ENCODE assay signal across 16 cellular contexts in genomic region chr17:40087903-40088718, GRCh38. TPM values are rescaled to one million over a fixed set of nuclear protein-coding genes. Genes with fewer than 3 reads are reported as not detected.
A peak's percentile ranks its signal among the peaks of the same experiment; 100 is the strongest.
DNase-seq lines count a peak whose midpoint lies in the region; ATAC-seq and TF ChIP-seq lines count a peak whose summit lies in the region.
"Had no signal": no experiment of that assay in that cellular context is flagged by ENCODE, and none has a peak within 500 bp of the region (broad histone marks: within the 10 kb centered on the region; RNA-seq: fewer than 3 reads in every experiment).

No MANE protein-coding gene starts in this region.

- H3K4me1 ChIP-seq in BLaER1 = peaks cover 43% of the 10 kb centered on the region
- peaks cover 5% of the 10 kb centered on the region; the same call in 1 of the 2 replicates for H3K4me1 ChIP-seq in IMR-90 (ENCODE audit: control insufficient read depth, insufficient read depth, low read length)
- H3K4me1 ChIP-seq in muscle layer of colon (ENCODE audit: insufficient read depth, low read length) = peaks cover 56% of the 10 kb centered on the region
- H3K4me1 ChIP-seq: pancreas had no signal

- intact Hi-C loops in IMR-90 (cut with micrococcal nuclease) = loop anchor here (2.0 kb wide), 1 partner anchor 25 kb away; the partner anchor contains the start of gene THRA

- DNase-seq in IMR-90 (no peak), GM19238 (ENCODE audit: insufficient read length, low spot score) (no peak), erythroblast (lab: John Stamatoyannopoulos, UW) (no peak)
- DNase-seq: activated B cell treated with CpG ODN at 0.5 μM for 24 hours; activated CD8-positive, alpha-beta memory T cell treated with anti-CD3 and anti-CD28 coated beads for 24 hours; CD8-positive, alpha-beta memory T cell; DMS79 treated with DMSO at 0.1 percent for 48 hours; dorsolateral prefrontal cortex; left ventricle myocardium inferior; MG63; NCI-H146; NCI-H82; pancreas had no signal

- H3K4ac ChIP-seq in IMR-90 (ENCODE audit: low read depth, low read length) = no peak overlapping the region

- H3K18ac ChIP-seq in IMR-90 (ENCODE audit: low read depth, low read length) = no peak overlapping the region

- H3K14ac ChIP-seq in IMR-90 (replicated peaks; ENCODE audit: low read depth, low read length) = no peak overlapping the region

- H3K36me3 ChIP-seq in BLaER1 = peaks cover 67% of the 10 kb centered on the region
- peaks cover 67% of the 10 kb centered on the region for H3K36me3 ChIP-seq in IMR-90 (ENCODE audit: control insufficient read depth, insufficient read depth, low read length)
- peaks cover 71% of the 10 kb centered on the region for H3K36me3 ChIP-seq in muscle layer of colon (ENCODE audit: insufficient read depth, low read length)

- H2BK20ac ChIP-seq in IMR-90 (ENCODE audit: low read depth, low read length) = no peak overlapping the region

- no peaks in the 10 kb centered on the region for H3K9me3 ChIP-seq in BLaER1
- H3K9me3 ChIP-seq in IMR-90 (ENCODE audit: control insufficient read depth, insufficient read depth, low read length) = no peaks in the 10 kb centered on the region
- no peaks in the 10 kb centered on the region for H3K9me3 ChIP-seq in muscle layer of colon (ENCODE audit: low read length)
- H3K9me3 ChIP-seq: left ventricle myocardium inferior, MG63, pancreas had no signal

- no peak overlapping the region for H2BK5ac ChIP-seq in IMR-90 (ENCODE audit: low read depth, low read length, poor library complexity, severe bottlenecking)

- peak overlapping the region; percentile 8 for H2AFZ ChIP-seq in IMR-90 (replicated peaks; ENCODE audit: low read length, poor library complexity)

- H4K8ac ChIP-seq in IMR-90 (ENCODE audit: low read depth in 2 of 2, low read length in 2 of 2) = no peak overlapping the region

- no peak overlapping the region for H4K91ac ChIP-seq in IMR-90 (ENCODE audit: insufficient read depth, low read depth, low read length)

- no peak overlapping the region for H2BK15ac ChIP-seq in IMR-90 (ENCODE audit: low read depth, low read length)

- H2AK5ac ChIP-seq in IMR-90 (ENCODE audit: low read depth, low read length) = 0 out of 2 replicates have a peak overlapping the region, but pooled peaks have one; percentile 31

- no peak overlapping the region for H3K4me3 ChIP-seq in BLaER1
- H3K4me3 ChIP-seq in IMR-90 (ENCODE audit: insufficient read depth, low read depth, low read length) = no peak overlapping the region
- no peak overlapping the region for H3K4me3 ChIP-seq in muscle layer of colon (ENCODE audit: low read depth in 1 of 2, low read length in 2 of 2)
- H3K4me3 ChIP-seq: dorsolateral prefrontal cortex, left ventricle myocardium inferior, MG63, pancreas had no signal

- H3K27ac ChIP-seq in BLaER1 (peak overlapping the region; percentile 41; the same call in 1 of the 2 replicates), IMR-90 (ENCODE audit: insufficient read depth, low read length) (no peak overlapping the region), muscle layer of colon (ENCODE audit: low read depth, low read length) (peak overlapping the region; percentile 32)
- H3K27ac ChIP-seq: left ventricle myocardium inferior, pancreas had no signal

- H3K9ac ChIP-seq in BLaER1 (no peak overlapping the region), IMR-90 (ENCODE audit: low read depth, low read length) (no peak overlapping the region), muscle layer of colon (ENCODE audit: low read length) (no peak overlapping the region)

- dilution Hi-C loops in IMR-90 (cut with HindIII; ENCODE audit: low sequenced_read_pairs, unreplicated experiment) = no loop called here

- no peak overlapping the region for H4K5ac ChIP-seq in IMR-90 (ENCODE audit: low read depth, low read length)

- TF ChIP-seq CTCF in IMR-90 (conservative IDR thresholded peaks at IDR 0.05; ENCODE audit: low read depth, low read length) = no peak

- CTCF ChIA-PET in IMR-90 (lab: Yijun Ruan, JAX) = interaction anchor here (0.6 kb wide), 1 partner anchor 10 kb away, joined by 3 read pairs; no protein-coding TSS in a partner anchor

- H4K20me1 ChIP-seq in BLaER1 = no peaks in the 10 kb centered on the region
- H4K20me1 ChIP-seq in IMR-90 (ENCODE audit: insufficient read depth, low read length) = peaks cover 3% of the 10 kb centered on the region; the same call in 1 of the 2 replicates

- 87% methylated on average over 22 of the region's 28 CpGs; no CpG with 5 or more reads in 1 of the 2 experiments for WGBS in IMR-90 (ENCODE audit: extremely low coverage in 2 of 2, insufficient read length in 1 of 2), 2 experiments

- BruUV-seq in IMR-90 (replicated peaks; lab: Mats Ljungman, UMichigan) = no TSS peak

- H2AK9ac ChIP-seq in IMR-90 (replicated peaks; ENCODE audit: low read depth, low read length, poor library complexity) = peak overlapping the region; percentile 73

- H3K79me1 ChIP-seq in IMR-90 (ENCODE audit: low read depth in 1 of 2, low read length in 2 of 2) = no peaks in the 10 kb centered on the region; a peak in 1 of 4 replicates

- H3K27me3 ChIP-seq in BLaER1 = no peaks in the 10 kb centered on the region
- H3K27me3 ChIP-seq in IMR-90 (ENCODE audit: control insufficient read depth, insufficient read depth, low read length) = no peaks in the 10 kb centered on the region
- no peaks in the 10 kb centered on the region for H3K27me3 ChIP-seq in muscle layer of colon (ENCODE audit: control insufficient read depth in 1 of 2, insufficient read depth in 2 of 2, low read length in 2 of 2)
- H3K27me3 ChIP-seq: dorsolateral prefrontal cortex, MG63, pancreas had no signal

- POLR2A ChIA-PET in IMR-90 (lab: Charles Lee; ENCODE audit: unreplicated experiment) = no interaction called here

- H2BK120ac ChIP-seq in IMR-90 (ENCODE audit: low read depth, low read length) = no peak overlapping the region

- H3K56ac ChIP-seq in IMR-90 (ENCODE audit: extremely low read depth, insufficient read depth, low read length) = no peak overlapping the region

- H3K4me2 ChIP-seq in BLaER1 (no peak overlapping the region), IMR-90 (ENCODE audit: low read depth, low read length) (no peak overlapping the region)

- H3K23ac ChIP-seq in IMR-90 (ENCODE audit: low read depth, low read length) = no peak overlapping the region

- TF ChIP-seq POLR2A in IMR-90 (IDR thresholded peaks at IDR 0.05; ENCODE audit: low read depth, low read length) = no peak
- TF ChIP-seq POLR2A in erythroblast (IDR thresholded peaks at IDR 0.05; ENCODE audit: low read length) = no peak

- no peak for ATAC-seq in IMR-90 (ENCODE audit: low read depth)
- ATAC-seq in GM21786 (IDR thresholded peaks at IDR 0.05; ENCODE audit: unreplicated experiment) = no peak
- ATAC-seq: pancreas had no signal

- in situ Hi-C loops in IMR-90 (cut with MboI; ENCODE audit: low sequenced_read_pairs) = no loop called here

- H3K9me1 ChIP-seq in IMR-90 (ENCODE audit: insufficient read depth, low read length) = no peaks in the 10 kb centered on the region

- no peak for TF ChIP-seq RAD21 in IMR-90 (IDR thresholded peaks at IDR 0.05; ENCODE audit: low read length)

TF ChIP-seq in IMR-90, 13 proteins besides CTCF, POLR2A, EP300 and RAD21:
- TF ChIP-seq SMC3 (IDR thresholded peaks at IDR 0.05; ENCODE audit: low read depth, low read length) (no peak), NFE2L2 (IDR thresholded peaks at IDR 0.05; ENCODE audit: low read depth, low read length) (no peak), FOS (IDR thresholded peaks at IDR 0.05; ENCODE audit: low read depth, low read length) (no peak), MXI1 (IDR thresholded peaks at IDR 0.05; ENCODE audit: borderline replicate concordance, low read depth, low read length) (no peak), RCOR1 (IDR thresholded peaks at IDR 0.05; ENCODE audit: insufficient replicate concordance, low read length) (no peak), CEBPB (IDR thresholded peaks at IDR 0.05; ENCODE audit: low read depth, low read length) (no peak)

RNA-seq across cellular contexts. Expression of gene NR1D1, which starts 12.3 kb away (rescaled TPM):
- 0.28 and 0.36 TPM in 2 replicates for total RNA-seq in IMR-90 (2012; rRNA removed)
- polyA plus RNA-seq in IMR-90 (2012; rRNA removed) = 4.4 and 7.2 TPM in 2 replicates
- polyA plus RNA-seq in IMR-90 (2012; cell fraction: cytosol; rRNA removed) = 4.1 and 8.6 TPM in 2 replicates
- polyA plus RNA-seq in IMR-90 (2012; cell fraction: nucleus; rRNA removed; ENCODE audit: low replicate concordance) = 11.1 and 25.2 TPM in 2 replicates

RNA-seq across cellular contexts. Expression of gene THRA, which starts 25.3 kb away (rescaled TPM):
- total RNA-seq in IMR-90 (2012; rRNA removed) = 20.8 and 22.0 TPM in 2 replicates
- polyA plus RNA-seq in IMR-90 (2012; rRNA removed) = 21.9 and 23.4 TPM in 2 replicates
- polyA plus RNA-seq in IMR-90 (2012; cell fraction: cytosol; rRNA removed) = 22.4 and 25.8 TPM in 2 replicates
- 17.8 and 22.5 TPM in 2 replicates for polyA plus RNA-seq in IMR-90 (2012; cell fraction: nucleus; rRNA removed; ENCODE audit: low replicate concordance)

RNA-seq across cellular contexts. Expression of gene MSL1, which starts 33.7 kb away (rescaled TPM):
- 28.3 and 29.7 TPM in 2 replicates for total RNA-seq in IMR-90 (2012; rRNA removed)
- 38.4 and 48.4 TPM in 2 replicates for polyA plus RNA-seq in IMR-90 (2012; rRNA removed)
- polyA plus RNA-seq in IMR-90 (2012; cell fraction: cytosol; rRNA removed) = 12.2 and 14.7 TPM in 2 replicates
- 45.5 and 129 TPM in 2 replicates for polyA plus RNA-seq in IMR-90 (2012; cell fraction: nucleus; rRNA removed; ENCODE audit: low replicate concordance)

RNA-seq across cellular contexts. Expression of gene MED24, which starts 33.9 kb away (rescaled TPM):
- 18.6 and 25.8 TPM in 2 replicates for total RNA-seq in IMR-90 (2012; rRNA removed)
- polyA plus RNA-seq in IMR-90 (2012; rRNA removed) = 73.6 and 79.0 TPM in 2 replicates
- polyA plus RNA-seq in IMR-90 (2012; cell fraction: cytosol; rRNA removed) = 29.9 and 49.0 TPM in 2 replicates
- 167 and 365 TPM in 2 replicates for polyA plus RNA-seq in IMR-90 (2012; cell fraction: nucleus; rRNA removed; ENCODE audit: low replicate concordance)

RNA-seq across cellular contexts. Expression of gene CASC3, which starts 52.2 kb away (rescaled TPM):
- total RNA-seq in IMR-90 (2012; rRNA removed) = 24.4 and 25.1 TPM in 2 replicates
- 36.2 and 38.9 TPM in 2 replicates for polyA plus RNA-seq in IMR-90 (2012; rRNA removed)
- polyA plus RNA-seq in IMR-90 (2012; cell fraction: cytosol; rRNA removed) = 15.9 and 19.2 TPM in 2 replicates
- 83.7 and 153 TPM in 2 replicates for polyA plus RNA-seq in IMR-90 (2012; cell fraction: nucleus; rRNA removed; ENCODE audit: low replicate concordance)
